Comparison of ENCODE assay signal across 16 cellular contexts in genomic region chr11:72860592-72860991, GRCh38. TPM values are rescaled to one million over a fixed set of nuclear protein-coding genes. Genes with fewer than 3 reads are reported as not detected.
DNase-seq lines count a peak whose midpoint lies in the region; ATAC-seq, FAIRE-seq and TF ChIP-seq lines count a peak whose summit lies in the region.
"Had no signal": no experiment of that assay in that cellular context is flagged by ENCODE, and none has a peak within 500 bp of the region (broad histone marks: within the 10 kb centered on the region; RNA-seq: fewer than 3 reads in every experiment).

No MANE protein-coding gene starts in this region.

- TF ChIP-seq RAD21 in K562 (CRISPR knock-in tag; conservative IDR thresholded peaks at IDR 0.05 in 1 of 2, IDR thresholded peaks at IDR 0.05 in 1 of 2), result no peak

- no peak for ATAC-seq in activated CD4-positive, alpha-beta T cell treated with anti-CD3 and anti-CD28 coated beads for 36 hours
- ATAC-seq in K562, result no peak
- ATAC-seq: HCT116 had no signal

- H4K20me1 ChIP-seq in K562 (replicated peaks; ENCODE audit: control insufficient read depth, insufficient read depth, low read length) (no peaks in the 10 kb centered on the region), MM.1S (ENCODE audit: insufficient read depth, low read length) (no peaks in the 10 kb centered on the region)

- H3K27me3 ChIP-seq in K562 (ENCODE audit: control insufficient read depth in 2 of 2, insufficient read depth in 2 of 2, low read length in 2 of 2) (no peaks in the 10 kb centered on the region), tibial artery (no peaks in the 10 kb centered on the region), MM.1S (replicated peaks; ENCODE audit: insufficient read depth, low read length) (no peaks in the 10 kb centered on the region)
- H3K27me3 ChIP-seq: BLaER1 had no signal

- POLR2A ChIA-PET in activated CD4-positive, alpha-beta T cell treated with anti-CD3 and anti-CD28 coated beads for 36 hours (lab: Charles Lee), result no interaction called here
- POLR2A ChIA-PET in K562 (lab: Yijun Ruan, JAX), result interaction anchor here (1.4 kb wide), 1 partner anchor 11 kb away, joined by 5 read pairs; no protein-coding TSS in a partner anchor

- no peak for FAIRE-seq in K562 (lab: Jason Lieb, UNC)
- FAIRE-seq: H54 had no signal

- no peaks in the 10 kb centered on the region for H3K36me3 ChIP-seq in K562 (ENCODE audit: control insufficient read depth, insufficient read depth, low read length)
- no peaks in the 10 kb centered on the region for H3K36me3 ChIP-seq in tibial artery
- no peaks in the 10 kb centered on the region; the same call in 1 of the 2 replicates for H3K36me3 ChIP-seq in MM.1S (replicated peaks; ENCODE audit: insufficient read depth, low read length)

- no peak overlapping the region for H3K27ac Mint-ChIP-seq in activated CD4-positive, alpha-beta T cell treated with anti-CD3 and anti-CD28 coated beads, Interleukin-2, amount 10 ng/mL, durations not matched to agents 24 days and 14 days
- H3K27ac Mint-ChIP-seq in activated CD4-positive, alpha-beta T cell treated with anti-CD3 and anti-CD28 coated beads for 36 hours, result no peak overlapping the region
- H3K27ac Mint-ChIP-seq: CD8-positive, alpha-beta memory T cell had no signal

- no peak overlapping the region for H3K4me3 Mint-ChIP-seq in activated CD4-positive, alpha-beta T cell treated with anti-CD3 and anti-CD28 coated beads, Interleukin-2, amount 10 ng/mL, durations not matched to agents 24 days and 14 days
- no peak overlapping the region for H3K4me3 Mint-ChIP-seq in activated CD4-positive, alpha-beta T cell treated with anti-CD3 and anti-CD28 coated beads for 36 hours
- H3K4me3 Mint-ChIP-seq: CD8-positive, alpha-beta memory T cell had no signal

- 52% methylated on average over 4 of the region's 4 CpGs for WGBS in K562 (ENCODE audit: insufficient coverage, low coverage, missing lambda C conversion rate)

- no peak for TF ChIP-seq POLR2A in K562 (conservative IDR thresholded peaks at IDR 0.05)

- peaks cover 8% of the 10 kb centered on the region for H3K36me3 Mint-ChIP-seq in activated CD4-positive, alpha-beta T cell treated with anti-CD3 and anti-CD28 coated beads, Interleukin-2, amount 10 ng/mL, durations not matched to agents 24 days and 14 days (ENCODE audit: low read depth)
- H3K36me3 Mint-ChIP-seq in activated CD4-positive, alpha-beta T cell treated with anti-CD3 and anti-CD28 coated beads for 36 hours (ENCODE audit: low read depth), result no peaks in the 10 kb centered on the region

- no peaks in the 10 kb centered on the region for H3K79me2 ChIP-seq in K562 (ENCODE audit: control insufficient read depth, insufficient read depth, low read length)
- peaks cover 9% of the 10 kb centered on the region; the same call in 1 of the 2 replicates for H3K79me2 ChIP-seq in MM.1S (ENCODE audit: low read length)

- no peaks in the 10 kb centered on the region for H3K9me1 ChIP-seq in K562 (ENCODE audit: control insufficient read depth, insufficient read depth, low read length)

- intact Hi-C loops in activated CD4-positive, alpha-beta T cell treated with anti-CD3 and anti-CD28 coated beads, Interleukin-2, amount 10 ng/mL, durations not matched to agents 24 days and 14 days (cut with micrococcal nuclease), result no loop called here
- intact Hi-C loops in activated CD4-positive, alpha-beta T cell treated with anti-CD3 and anti-CD28 coated beads for 36 hours (cut with DNase I, micrococcal nuclease), result no loop called here
- intact Hi-C loops in K562 (cut with micrococcal nuclease) (no loop called here), tibial artery (cut with DNase I; ENCODE audit: low total_unique reads) (loop anchor here (10.0 kb wide), 1 partner anchor 64 kb away; no protein-coding TSS in a partner anchor)

- TF ChIP-seq CTCF in K562 (IDR thresholded peaks at IDR 0.05 in 2 of 3, conservative IDR thresholded peaks at IDR 0.05 in 1 of 3; ENCODE audit: insufficient read depth in 2 of 3, low read depth in 1 of 3, low read length in 3 of 3) (no peak), epithelial cell of esophagus (IDR thresholded peaks at IDR 0.05; ENCODE audit: insufficient read depth, low read depth, low read length, missing control alignments) (no peak), tibial artery (IDR thresholded peaks at IDR 0.05) (no peak), MM.1S (IDR thresholded peaks at IDR 0.05; ENCODE audit: low read length) (no peak)

- no peak for TF ChIP-seq EP300 in K562 (IDR thresholded peaks at IDR 0.05; ENCODE audit: low read length)

- BruUV-seq in K562 (replicated peaks; lab: Mats Ljungman, UMichigan), result no TSS peak

- peak; percentile 34 for DNase-seq in activated CD4-positive, alpha-beta T cell treated with anti-CD3 and anti-CD28 coated beads, Interleukin-2, amount 10 ng/mL, durations not matched to agents 24 days and 14 days
- no peak for DNase-seq in activated CD4-positive, alpha-beta T cell treated with anti-CD3 and anti-CD28 coated beads for 36 hours
- DNase-seq in K562 (ENCODE audit: extremely low read depth in 1 of 4, low spot score in 3 of 4) (no peak), epithelial cell of esophagus (ENCODE audit: low read depth) (peak; percentile 49), tibial artery (no peak), NCI-H2107 (lab: John Stamatoyannopoulos, UW) (no peak), MM.1S (no peak), NCI-H2196 (lab: John Stamatoyannopoulos, UW; ENCODE audit: unreplicated experiment) (no peak)
- DNase-seq: Caco-2; CD8-positive, alpha-beta memory T cell; DND-41; GDM1 had no signal

- no peak overlapping the region for H3K4me2 ChIP-seq in K562 (ENCODE audit: insufficient read depth, low read length)
- no peak overlapping the region for H3K4me2 ChIP-seq in MM.1S (ENCODE audit: low read depth, low read length)
- H3K4me2 ChIP-seq: BLaER1 had no signal

- H3K9me2 ChIP-seq in MM.1S (replicated peaks; ENCODE audit: insufficient read depth, low read length), result no peaks in the 10 kb centered on the region

- no peaks in the 10 kb centered on the region for H3K9me3 ChIP-seq in K562 (replicated peaks; ENCODE audit: control insufficient read depth, insufficient read depth, low read depth, low read length)
- H3K9me3 ChIP-seq in tibial artery, result no peaks in the 10 kb centered on the region
- H3K9me3 ChIP-seq in MM.1S (replicated peaks; ENCODE audit: insufficient read depth, low read length), result no peaks in the 10 kb centered on the region
- H3K9me3 ChIP-seq: BLaER1, Caco-2 had no signal

- H3K4me3 ChIP-seq in K562 (no peak overlapping the region), epithelial cell of esophagus (ENCODE audit: low read length) (no peak overlapping the region), tibial artery (no peak overlapping the region), MM.1S (ENCODE audit: low read length) (no peak overlapping the region)
- H3K4me3 ChIP-seq: BLaER1 had no signal

- H3K9ac ChIP-seq in K562 (ENCODE audit: insufficient read depth in 1 of 2, low read depth in 2 of 2, low read length in 2 of 2) (no peak overlapping the region), MM.1S (ENCODE audit: low read length) (no peak overlapping the region)
- H3K9ac ChIP-seq: BLaER1 had no signal

- H2AFZ ChIP-seq in K562 (ENCODE audit: low read depth, low read length) (no peak overlapping the region), MM.1S (ENCODE audit: low read length) (no peak overlapping the region)

- H3K4me1 ChIP-seq in K562 (replicated peaks in 1 of 2; ENCODE audit: control insufficient read depth in 2 of 2, insufficient read depth in 2 of 2, low read length in 2 of 2), result no peaks in the 10 kb centered on the region
- H3K4me1 ChIP-seq in tibial artery, result peaks cover 0 to 95% (median 29%) of the 10 kb centered on the region in 4 donors
- no peaks in the 10 kb centered on the region for H3K4me1 ChIP-seq in MM.1S (ENCODE audit: low read length)
- H3K4me1 ChIP-seq: BLaER1, Caco-2 had no signal

- CTCF ChIA-PET in activated CD4-positive, alpha-beta T cell treated with anti-CD3 and anti-CD28 coated beads for 36 hours (lab: Charles Lee), result no interaction called here
- CTCF ChIA-PET in K562 (lab: Yijun Ruan, JAX; ENCODE audit: low intra/inter-chr PET ratio), result no interaction called here

- H3K9me3 Mint-ChIP-seq in activated CD4-positive, alpha-beta T cell treated with anti-CD3 and anti-CD28 coated beads, Interleukin-2, amount 10 ng/mL, durations not matched to agents 24 days and 14 days, result no peaks in the 10 kb centered on the region
- no peaks in the 10 kb centered on the region for H3K9me3 Mint-ChIP-seq in activated CD4-positive, alpha-beta T cell treated with anti-CD3 and anti-CD28 coated beads for 36 hours (ENCODE audit: low read depth)
- H3K9me3 Mint-ChIP-seq: CD8-positive, alpha-beta memory T cell had no signal

- H3K4me1 Mint-ChIP-seq in activated CD4-positive, alpha-beta T cell treated with anti-CD3 and anti-CD28 coated beads, Interleukin-2, amount 10 ng/mL, durations not matched to agents 24 days and 14 days, result no peaks in the 10 kb centered on the region
- peaks cover 7% of the 10 kb centered on the region for H3K4me1 Mint-ChIP-seq in activated CD4-positive, alpha-beta T cell treated with anti-CD3 and anti-CD28 coated beads for 36 hours

- no peaks in the 10 kb centered on the region for H3F3A ChIP-seq in MM.1S (ENCODE audit: insufficient read depth, low read length)

- in situ Hi-C loops in K562 (cut with MboI), result no loop called here

- no peak overlapping the region for H3K27ac ChIP-seq in K562 (ENCODE audit: extremely low read depth, low read depth, low read length)
- H3K27ac ChIP-seq in tibial artery, result peak overlapping the region; percentile 2 to 64
- H3K27ac ChIP-seq in MM.1S (ENCODE audit: low read length), result no peak overlapping the region
- H3K27ac ChIP-seq: 22Rv1, BLaER1 had no signal

- no peaks in the 10 kb centered on the region for H3K27me3 Mint-ChIP-seq in activated CD4-positive, alpha-beta T cell treated with anti-CD3 and anti-CD28 coated beads, Interleukin-2, amount 10 ng/mL, durations not matched to agents 24 days and 14 days
- no peaks in the 10 kb centered on the region for H3K27me3 Mint-ChIP-seq in activated CD4-positive, alpha-beta T cell treated with anti-CD3 and anti-CD28 coated beads for 36 hours
- H3K27me3 Mint-ChIP-seq: CD8-positive, alpha-beta memory T cell had no signal

RNA-seq across cellular contexts. Expression of gene ATG16L2, which starts 46.4 kb away (rescaled TPM):
- 74.1 and 75.8 TPM in 2 replicates for total RNA-seq in activated CD4-positive, alpha-beta T cell treated with anti-CD3 and anti-CD28 coated beads, Interleukin-2, amount 10 ng/mL, durations not matched to agents 24 days and 14 days
- 10 to 100 TPM; 55.3 to 59.4 TPM for total RNA-seq in activated CD4-positive, alpha-beta T cell treated with anti-CD3 and anti-CD28 coated beads for 36 hours
- 57.3 and 108 TPM in 2 replicates for total RNA-seq in K562 (2011; cell fraction: chromatin; rRNA removed; ENCODE audit: low replicate concordance)
- total RNA-seq in K562 (2011; cell fraction: nucleolus; rRNA removed), result 50.4 and 52.2 TPM in 2 replicates
- 58.1 and 76.9 TPM in 2 replicates for total RNA-seq in K562 (2011; cell fraction: nucleoplasm; rRNA removed)
- total RNA-seq in K562 (2014; rRNA removed) (3.4 and 4.3 TPM in 2 replicates), K562 (2014; rRNA removed; fragmentation: Illumina TruSeq; extraction: Trizol) (2.5 and 2.9 TPM in 2 replicates), K562 (2015; rRNA removed; fragmentation: Illumina TruSeq; extraction: Trizol) (4.9 and 6.7 TPM in 2 replicates), K562 (2021) (6.2 and 6.4 TPM in 2 replicates)
- polyA plus RNA-seq in K562 (2011; rRNA removed) (8.4 and 10.6 TPM in 2 replicates), K562 (2014; fragmentation: Illumina TruSeq; extraction: Trizol) (6.3 and 6.4 TPM in 2 replicates), K562 (2014; fragmentation: Nextera tagmentation; extraction: Ambion mirVana) (under 1 TPM; 0.18 to 0.59 TPM), K562 (2014; rRNA removed) (11.2 and 12.0 TPM in 2 replicates)
- 5.7 TPM in 2 replicates for polyA plus RNA-seq in K562 (2011; cell fraction: cytosol; rRNA removed)
- polyA plus RNA-seq in K562 (2011; cell fraction: nucleus; rRNA removed), result 100 and 142 TPM in 2 replicates
- polyA plus RNA-seq in K562 (2012), result 13.7 and 47.5 TPM in 2 replicates
- polyA minus RNA-seq in K562 (2011; rRNA and poly(A)+ RNA removed), result 4.1 and 4.6 TPM in 2 replicates
- polyA minus RNA-seq in K562 (2011; cell fraction: cytosol; rRNA and poly(A)+ RNA removed), result 1.1 and 2.8 TPM in 2 replicates
- 17.1 and 18.2 TPM in 2 replicates for polyA minus RNA-seq in K562 (2011; cell fraction: nucleus; rRNA and poly(A)+ RNA removed)

Comparison
In these comparisons a context has a peak if more than half of its experiments do, and no peak if none do; other contexts are left out.
1. DNase-seq: peak in activated CD4-positive, alpha-beta T cell treated with anti-CD3 and anti-CD28 coated beads, Interleukin-2, amount 10 ng/mL, durations not matched to agents 24 days and 14 days (single experiment) and epithelial cell of esophagus (single experiment); none in activated CD4-positive, alpha-beta T cell treated with anti-CD3 and anti-CD28 coated beads for 36 hours (single experiment), K562 (0 of 4), tibial artery (0 of 2), NCI-H2107 (single experiment), MM.1S (single experiment) and NCI-H2196 (single experiment).
2. H3K27ac ChIP-seq: peak in tibial artery (2 of 2); none in K562 (single experiment) and MM.1S (single experiment).